Comparison of ENCODE assay signal across 1 cellular context in genomic region chr3:194095464-194095863, GRCh38.
TF ChIP-seq lines count a peak whose summit lies in the region.

No MANE protein-coding gene starts in this region.

TF ChIP-seq in GM23338, 12 proteins besides CTCF, POLR2A, EP300 and RAD21 (continued from another document):
- TF ChIP-seq REST (IDR thresholded peaks at IDR 0.05; ENCODE audit: unreplicated experiment) (no peak), NANOG (IDR thresholded peaks at IDR 0.05; ENCODE audit: borderline replicate concordance) (no peak)
